In genomic region chr19:34936184-34936583, GRCh38 we compare ENCODE assay signal across 26 cellular contexts.
"Had no signal": no experiment of that assay in that cellular context is flagged by ENCODE, and none has a peak within 500 bp of the region (broad histone marks: within the 10 kb centered on the region; RNA-seq: fewer than 3 reads in every experiment).

No MANE protein-coding gene starts in this region.

- H3K36me3 ChIP-seq: neutrophil had no signal

- H3K4me1 Mint-ChIP-seq: natural killer cell; nephron; stimulated activated effector memory CD8-positive, alpha-beta T cell treated with anti-CD3 and anti-CD28 coated beads, Interleukin-12 subunit alpha, Interleukin-12 subunit beta, amount 100 ng/mL, for 72 hours; stimulated activated naive B cell treated with anti-CD40 and anti-IgM and Interleukin-4, amounts not matched to agents 10 μg/mL and 1 μg/mL and 100 μg/mL, for 72 hours had no signal

- H3K27me3 Mint-ChIP-seq: stimulated activated naive B cell treated with anti-CD40 and anti-IgM and Interleukin-4, amounts not matched to agents 10 μg/mL and 1 μg/mL and 100 μg/mL, for 72 hours; stimulated activated naive CD8-positive, alpha-beta T cell treated with anti-CD3 and anti-CD28 coated beads, Interleukin-15, Interleukin-2, amounts not matched to agents 100 ng/mL and 50 ng/mL, for 24 hours had no signal

- H3K4me3 ChIP-seq: pancreas, psoas muscle, right lobe of liver, sigmoid colon, stomach, thoracic aorta, thyroid gland, tibial nerve, upper lobe of left lung, vagina had no signal

- ATAC-seq: natural killer cell; pancreas; psoas muscle; right cardiac atrium; right lobe of liver; stimulated activated effector memory CD8-positive, alpha-beta T cell treated with anti-CD3 and anti-CD28 coated beads, Interleukin-12 subunit alpha, Interleukin-12 subunit beta, amount 100 ng/mL, for 72 hours; stimulated activated naive B cell treated with anti-CD40 and anti-IgM and Interleukin-4, amounts not matched to agents 10 μg/mL and 1 μg/mL and 100 μg/mL, for 72 hours had no signal

- DNase-seq: natural killer cell; nucleus accumbens; pancreas; psoas muscle; right cardiac atrium; right lobe of liver; sigmoid colon; small intestine; stimulated activated CD4-positive, alpha-beta T cell treated with anti-CD3 and anti-CD28 coated beads, Interleukin-15, amount 100 ng/mL, for 24 hours; stimulated activated CD4-positive, alpha-beta T cell treated with anti-CD3 and anti-CD28 coated beads, Interleukin-2, amount 100 ng/mL, for 24 hours; stimulated activated CD4-positive, alpha-beta T cell treated with anti-CD3 and anti-CD28 coated beads, Interleukin-2, amount 100 ng/mL, for 48 hours; stimulated activated CD4-positive, alpha-beta T cell treated with anti-CD3 and anti-CD28 coated beads, Interleukin-4, amount 100 ng/mL, for 24 hours; stimulated activated naive B cell treated with anti-CD40 and anti-IgM and Interleukin-4, amounts not matched to agents 10 μg/mL and 1 μg/mL and 100 μg/mL, for 72 hours; stimulated activated naive CD4-positive, alpha-beta T cell treated with Interleukin-2 at 50 U/mL for 16 hours; stomach; thyroid gland; trophoblast cell; upper lobe of left lung had no signal

- H3K27ac Mint-ChIP-seq: natural killer cell; nephron; stimulated activated effector memory CD8-positive, alpha-beta T cell treated with anti-CD3 and anti-CD28 coated beads, Interleukin-12 subunit alpha, Interleukin-12 subunit beta, amount 100 ng/mL, for 72 hours; stimulated activated naive B cell treated with anti-CD40 and anti-IgM and Interleukin-4, amounts not matched to agents 10 μg/mL and 1 μg/mL and 100 μg/mL, for 72 hours; stimulated activated naive CD8-positive, alpha-beta T cell treated with anti-CD3 and anti-CD28 coated beads, Interleukin-15, Interleukin-2, amounts not matched to agents 100 ng/mL and 50 ng/mL, for 24 hours had no signal

- FAIRE-seq: pancreas, small intestine, urothelium cell line had no signal

- H3K9me3 ChIP-seq: neutrophil, pancreas, psoas muscle, right lobe of liver, thoracic aorta, thyroid gland, tibial nerve, vagina had no signal

- H3K4me1 ChIP-seq: pancreas, psoas muscle, right lobe of liver, sigmoid colon, stomach, thyroid gland, tibial nerve, upper lobe of left lung, vagina had no signal

- H3K27ac ChIP-seq: neutrophil, pancreas, psoas muscle, right lobe of liver, sigmoid colon, stomach, thoracic aorta, thyroid gland, tibial nerve, upper lobe of left lung, vagina had no signal

- H3K4me3 Mint-ChIP-seq: natural killer cell; nephron; stimulated activated effector memory CD8-positive, alpha-beta T cell treated with anti-CD3 and anti-CD28 coated beads, Interleukin-12 subunit alpha, Interleukin-12 subunit beta, amount 100 ng/mL, for 72 hours; stimulated activated naive B cell treated with anti-CD40 and anti-IgM and Interleukin-4, amounts not matched to agents 10 μg/mL and 1 μg/mL and 100 μg/mL, for 72 hours; stimulated activated naive CD8-positive, alpha-beta T cell treated with anti-CD3 and anti-CD28 coated beads, Interleukin-15, Interleukin-2, amounts not matched to agents 100 ng/mL and 50 ng/mL, for 24 hours had no signal
